ENCODE assay signal across 19 cellular contexts in the genomic region with DNA sequence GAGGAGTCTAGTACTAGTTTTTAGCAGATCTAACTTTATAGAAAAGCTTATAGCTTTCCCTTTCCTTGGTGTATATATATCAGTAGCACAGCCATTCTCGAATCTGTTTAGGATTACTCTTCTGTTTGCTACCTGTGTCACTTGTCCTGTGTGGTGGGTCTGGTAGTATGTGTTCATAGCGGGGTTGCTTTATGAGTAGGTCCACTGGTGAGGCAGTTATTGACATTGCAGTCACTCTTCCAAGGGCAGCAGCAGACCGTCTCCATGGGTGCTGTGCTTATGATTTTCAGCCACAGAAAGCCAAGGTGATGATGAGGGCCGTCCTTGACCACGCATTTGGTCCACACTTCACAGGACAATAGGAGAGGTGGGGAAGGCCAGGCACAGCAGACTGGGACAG.
A peak's percentile ranks its signal among the peaks of the same experiment; 100 is the strongest.
DNase-seq lines count a peak whose midpoint lies in the region; ATAC-seq and TF ChIP-seq lines count a peak whose summit lies in the region.
"Had no signal": no experiment of that assay in that cellular context is flagged by ENCODE, and none has a peak within 500 bp of the region (broad histone marks: within the 10 kb centered on the region; RNA-seq: fewer than 3 reads in every experiment).

No MANE protein-coding gene starts in this region.

- no peak for ATAC-seq in PC-3
- ATAC-seq in GM18858 (IDR thresholded peaks at IDR 0.05; ENCODE audit: unreplicated experiment): no peak

- peak; percentile 35 for DNase-seq in COR-L47 (lab: John Stamatoyannopoulos, UW)
- DNase-seq in GM12865 (ENCODE audit: low read depth): peak; percentile 47
- DNase-seq in NCI-H2029 (lab: John Stamatoyannopoulos, UW): peak; percentile 35
- peak; percentile 66 for DNase-seq in SHP77 treated with DMSO at 0.1 percent for 48 hours (lab: John Stamatoyannopoulos, UW)
- DNase-seq in ascending aorta (ENCODE audit: low spot score in 2 of 2): no peak
- no peak for DNase-seq in stomach
- no peak for DNase-seq in PC-3
- DNase-seq: activated CD4-positive, alpha-beta T cell treated with anti-CD3 and anti-CD28 coated beads for 1 hour; activated naive CD8-positive, alpha-beta T cell treated with anti-CD3 and anti-CD28 coated beads, Interleukin-2, amount 10 ng/mL, durations not matched to agents 7 days and 5 days; effector CD8-positive, alpha-beta T cell; EL; HCEC 1CT; midbrain; SJCRH30; stimulated activated CD4-positive, alpha-beta T cell treated with anti-CD3 and anti-CD28 coated beads, Interleukin-4, amount 100 ng/mL, for 24 hours had no signal

- intact Hi-C loops in ascending aorta (cut with DNase I) (no loop called here), stomach (cut with DNase I; ENCODE audit: low total_unique reads) (no loop called here), PC-3 (cut with micrococcal nuclease) (no loop called here)

- no peaks in the 10 kb centered on the region for H3K79me2 ChIP-seq in PC-3 (ENCODE audit: low read length)

- H2AFZ ChIP-seq in PC-3 (ENCODE audit: low read length): no peak overlapping the region

- H3K9me2 ChIP-seq in PC-3 (replicated peaks; ENCODE audit: low read length): no peaks in the 10 kb centered on the region

- TF ChIP-seq CTCF in GM12865 (IDR thresholded peaks at IDR 0.05; ENCODE audit: insufficient read depth, low read depth, low read length, missing control alignments) (no peak), ascending aorta (IDR thresholded peaks at IDR 0.05) (no peak), stomach (IDR thresholded peaks at IDR 0.05) (no peak), PC-3 (conservative IDR thresholded peaks at IDR 0.05; ENCODE audit: low read depth, low read length) (no peak)

- H3K4me1 ChIP-seq in ascending aorta (no peaks in the 10 kb centered on the region), stomach (peaks cover 6 to 54% (median 20%) of the 10 kb centered on the region in 4 donors), PC-3 (ENCODE audit: insufficient read depth, low read length) (peaks cover 2% of the 10 kb centered on the region)

- POLR2A ChIA-PET in PC-3 (lab: Charles Lee; ENCODE audit: unreplicated experiment): no interaction called here

- CTCF ChIA-PET in PC-3 (lab: Charles Lee): interaction anchor here (0.6 kb wide), 1 partner anchor 319 kb away, joined by 3 read pairs; no protein-coding TSS in a partner anchor

- H4K20me1 ChIP-seq in PC-3 (ENCODE audit: low read length): no peaks in the 10 kb centered on the region

- 72 to 90% (median 76%) methylated on average over 5 of the region's 5 CpGs for WGBS in stomach, 5 donors

- H3K27me3 ChIP-seq in ascending aorta: no peaks in the 10 kb centered on the region
- no peaks in the 10 kb centered on the region for H3K27me3 ChIP-seq in stomach
- H3K27me3 ChIP-seq in PC-3 (ENCODE audit: low read length): no peaks in the 10 kb centered on the region
- H3K27me3 ChIP-seq: BLaER1 treated with 17β-estradiol and CSF1 and Interleukin-3, amounts not matched to agents 10 nM and 100 nM; cardiac muscle cell; SJCRH30; tibial nerve had no signal

- TF ChIP-seq EP300 in stomach (IDR thresholded peaks at IDR 0.05): no peak

- BruUV-seq in PC-3 (replicated peaks; lab: Mats Ljungman, UMichigan): no TSS peak

- no peaks in the 10 kb centered on the region for H3F3A ChIP-seq in PC-3 (ENCODE audit: low read length, unreplicated experiment)

- no peak for TF ChIP-seq POLR2A in stomach (IDR thresholded peaks at IDR 0.05)

- H3K36me3 ChIP-seq in ascending aorta (no peaks in the 10 kb centered on the region), stomach (no peaks in the 10 kb centered on the region), PC-3 (ENCODE audit: low read depth, low read length) (no peaks in the 10 kb centered on the region)
- H3K36me3 ChIP-seq: cardiac muscle cell, SJCRH30, tibial nerve had no signal

- H3K27ac ChIP-seq in ascending aorta: no peak overlapping the region
- H3K27ac ChIP-seq in stomach: peak overlapping the region in 2 of 5 donors; percentile 22 to 46
- no peak overlapping the region for H3K27ac ChIP-seq in PC-3 (ENCODE audit: low read length)
- H3K27ac ChIP-seq: BLaER1 treated with 17β-estradiol and CSF1 and Interleukin-3, amounts not matched to agents 10 nM and 100 nM; cardiac muscle cell; SJCRH30; tibial nerve had no signal

- H3K9ac ChIP-seq in PC-3 (ENCODE audit: low read length): no peak overlapping the region
- H3K9ac ChIP-seq: BLaER1 treated with 17β-estradiol and CSF1 and Interleukin-3, amounts not matched to agents 10 nM and 100 nM had no signal

- H3K4me2 ChIP-seq in PC-3 (ENCODE audit: low read length): no peak overlapping the region
- H3K4me2 ChIP-seq: BLaER1 treated with 17β-estradiol and CSF1 and Interleukin-3, amounts not matched to agents 10 nM and 100 nM had no signal

- H3K4me3 ChIP-seq in GM12865 (ENCODE audit: low read depth, low read length): no peak overlapping the region
- no peak overlapping the region for H3K4me3 ChIP-seq in ascending aorta
- no peak overlapping the region for H3K4me3 ChIP-seq in stomach
- H3K4me3 ChIP-seq in PC-3 (ENCODE audit: low read length): no peak overlapping the region
- H3K4me3 ChIP-seq: BLaER1 treated with 17β-estradiol and CSF1 and Interleukin-3, amounts not matched to agents 10 nM and 100 nM; cardiac muscle cell; SJCRH30; tibial nerve had no signal

- no peaks in the 10 kb centered on the region for H3K9me3 ChIP-seq in ascending aorta
- H3K9me3 ChIP-seq in stomach: no peaks in the 10 kb centered on the region
- no peaks in the 10 kb centered on the region for H3K9me3 ChIP-seq in PC-3 (ENCODE audit: low read length)
- H3K9me3 ChIP-seq: SJCRH30, tibial nerve had no signal

Comparison
In these comparisons a context has a peak if more than half of its experiments do, and no peak if none do; other contexts are left out.
1. DNase-seq: peak in COR-L47 (single experiment), GM12865 (single experiment), NCI-H2029 (single experiment) and SHP77 treated with DMSO at 0.1 percent for 48 hours (single experiment); none in ascending aorta (0 of 2), stomach (single experiment) and PC-3 (single experiment).